In genomic region chr9:72575673-72576072, GRCh38 we compare ENCODE assay signal across 19 cellular contexts. TPM values are rescaled to one million over a fixed set of nuclear protein-coding genes. Genes with fewer than 3 reads are reported as not detected.
DNase-seq lines count a peak whose midpoint lies in the region; ATAC-seq, FAIRE-seq and TF ChIP-seq lines count a peak whose summit lies in the region.
"Had no signal": no experiment of that assay in that cellular context is flagged by ENCODE, and none has a peak within 500 bp of the region (broad histone marks: within the 10 kb centered on the region; RNA-seq: fewer than 3 reads in every experiment).

No MANE protein-coding gene starts in this region.

- H3K4me3 Mint-ChIP-seq in stimulated activated effector memory CD8-positive, alpha-beta T cell treated with anti-CD3 and anti-CD28 coated beads, Interleukin-12 subunit alpha, Interleukin-12 subunit beta, amount 100 ng/mL, for 72 hours = no peak overlapping the region
- H3K4me3 Mint-ChIP-seq: CD8-positive, alpha-beta T cell had no signal

- H3K79me2 ChIP-seq in PC-9 (ENCODE audit: low read depth) = peaks cover 8% of the 10 kb centered on the region; the same call in 1 of the 2 replicates

- ATAC-seq in A549 (no peak), GM18502 (IDR thresholded peaks at IDR 0.05; ENCODE audit: poor library complexity, unreplicated experiment) (no peak)
- peak; percentile 12 for ATAC-seq in stimulated activated effector memory CD8-positive, alpha-beta T cell treated with anti-CD3 and anti-CD28 coated beads, Interleukin-12 subunit alpha, Interleukin-12 subunit beta, amount 100 ng/mL, for 72 hours
- ATAC-seq: CD8-positive, alpha-beta T cell had no signal

- peaks cover 26% of the 10 kb centered on the region for H3K4me1 Mint-ChIP-seq in stimulated activated effector memory CD8-positive, alpha-beta T cell treated with anti-CD3 and anti-CD28 coated beads, Interleukin-12 subunit alpha, Interleukin-12 subunit beta, amount 100 ng/mL, for 72 hours

- no peak overlapping the region for H3K27ac Mint-ChIP-seq in stimulated activated effector memory CD8-positive, alpha-beta T cell treated with anti-CD3 and anti-CD28 coated beads, Interleukin-12 subunit alpha, Interleukin-12 subunit beta, amount 100 ng/mL, for 72 hours
- H3K27ac Mint-ChIP-seq: CD8-positive, alpha-beta T cell had no signal

- FAIRE-seq in A549 (lab: Jason Lieb, UNC) = no peak
- FAIRE-seq: H54 had no signal

- H3K4me3 ChIP-seq in A549 (no peak overlapping the region), PC-9 (no peak overlapping the region)
- H3K4me3 ChIP-seq: MG63, Peyer's patch had no signal

- 84% methylated on average over 1 of the region's 1 CpG for WGBS in A549 (ENCODE audit: missing lambda C conversion rate)

- no peaks in the 10 kb centered on the region for H3K9me2 ChIP-seq in PC-9 (ENCODE audit: insufficient read depth)

- TF ChIP-seq EP300 in A549 (IDR thresholded peaks at IDR 0.05) = no peak

- no peaks in the 10 kb centered on the region for H3K27me3 ChIP-seq in PC-9 (ENCODE audit: insufficient read depth, low read depth)
- H3K27me3 ChIP-seq: MG63, Peyer's patch had no signal

- H3K27ac ChIP-seq in A549 (peak overlapping the region; percentile 12 to 89; a peak in 4 of 6 replicates), PC-9 (peak overlapping the region; percentile 95)
- H3K27ac ChIP-seq: KMS-11, Peyer's patch had no signal

- no peak for TF ChIP-seq RAD21 in A549 (conservative IDR thresholded peaks at IDR 0.05 in 1 of 2, IDR thresholded peaks at IDR 0.05 in 1 of 2)

- POLR2A ChIA-PET in A549 (lab: Yijun Ruan, JAX) (interaction anchor here (6.0 kb wide), 1 partner anchor 212 kb away, joined by 79 read pairs; the partner anchor contains the start of gene ZFAND5), PC-9 (lab: Charles Lee; ENCODE audit: unreplicated experiment) (interaction anchor here (0.7 kb wide), 1 partner anchor 214 kb away, joined by 3 read pairs; no protein-coding TSS in a partner anchor)

- no peaks in the 10 kb centered on the region for H3K9me3 Mint-ChIP-seq in stimulated activated effector memory CD8-positive, alpha-beta T cell treated with anti-CD3 and anti-CD28 coated beads, Interleukin-12 subunit alpha, Interleukin-12 subunit beta, amount 100 ng/mL, for 72 hours
- H3K9me3 Mint-ChIP-seq: CD8-positive, alpha-beta T cell had no signal

- no peak for TF ChIP-seq POLR2A in A549 (IDR thresholded peaks at IDR 0.05; ENCODE audit: low read length)

- peaks cover 43% of the 10 kb centered on the region for H3K4me1 ChIP-seq in A549
- H3K4me1 ChIP-seq in PC-9 (replicated peaks; ENCODE audit: insufficient read depth) = peaks cover 78% of the 10 kb centered on the region

- H3K4me2 ChIP-seq in A549 (no peak overlapping the region), PC-9 (peak overlapping the region; percentile 75)
- H3K4me2 ChIP-seq: KMS-11 had no signal

- H3K9me3 ChIP-seq in A549 = no peaks in the 10 kb centered on the region
- no peaks in the 10 kb centered on the region for H3K9me3 ChIP-seq in PC-9 (ENCODE audit: insufficient read depth, low read depth)
- H3K9me3 ChIP-seq: MG63, Peyer's patch had no signal

- TF ChIP-seq CTCF in A549 (IDR thresholded peaks at IDR 0.05) (no peak), PC-9 (conservative IDR thresholded peaks at IDR 0.05) (no peak)

- no peaks in the 10 kb centered on the region for H3K36me3 ChIP-seq in PC-9 (ENCODE audit: low read depth)
- H3K36me3 ChIP-seq: MG63, Peyer's patch had no signal

- intact Hi-C loops in PC-9 (cut with micrococcal nuclease; ENCODE audit: unreplicated experiment) = loop anchor here (5.0 to 10.0 kb wide), 5 partner anchors 98 to 602 kb away; partner anchors contain the start of gene GDA

- DNase-seq in A549 (ENCODE audit: low read depth in 1 of 2, low spot score in 1 of 2) (no peak), PC-9 (no peak), fibroblast of gingiva (ENCODE audit: low read depth) (peak; percentile 23), NCI-H446 (lab: John Stamatoyannopoulos, UW) (no peak), SHP77 (lab: John Stamatoyannopoulos, UW) (no peak), NCI-H524 (lab: John Stamatoyannopoulos, UW) (no peak)
- DNase-seq in stimulated activated effector memory CD8-positive, alpha-beta T cell treated with anti-CD3 and anti-CD28 coated beads, Interleukin-12 subunit alpha, Interleukin-12 subunit beta, amount 100 ng/mL, for 72 hours (ENCODE audit: low spot score in 2 of 2) = no peak
- DNase-seq: CD8-positive, alpha-beta T cell; DND-41; GDM1; NCI-H1105 treated with DMSO at 0.1 percent for 48 hours; NCI-H187; NCI-H748 treated with DMSO at 0.1 percent for 48 hours; Peyer's patch; Right ventricle myocardium superior had no signal

- no peak overlapping the region for H2AFZ ChIP-seq in PC-9

- CTCF ChIA-PET in A549 (lab: Yijun Ruan, JAX) (interaction anchor here (0.6 to 2.5 kb wide), 9 partner anchors 10 to 283 kb away, joined by 3 to 10 read pairs (median 6); partner anchors contain the start of gene ZFAND5), PC-9 (lab: Charles Lee) (no interaction called here)

- no TSS peak for BruUV-seq in PC-9 (replicated peaks; lab: Mats Ljungman, UMichigan)

- H3K36me3 Mint-ChIP-seq in stimulated activated effector memory CD8-positive, alpha-beta T cell treated with anti-CD3 and anti-CD28 coated beads, Interleukin-12 subunit alpha, Interleukin-12 subunit beta, amount 100 ng/mL, for 72 hours = no peaks in the 10 kb centered on the region
- H3K36me3 Mint-ChIP-seq: CD8-positive, alpha-beta T cell had no signal

- no peaks in the 10 kb centered on the region for H4K20me1 ChIP-seq in PC-9 (ENCODE audit: insufficient read depth)

- peaks cover 52% of the 10 kb centered on the region for H3F3A ChIP-seq in PC-9 (ENCODE audit: insufficient read depth, low read depth)

TF ChIP-seq in A549, 52 proteins besides CTCF, POLR2A, EP300 and RAD21:
- TF ChIP-seq CEBPB (IDR thresholded peaks at IDR 0.05) (no peak), HEYL (CRISPR knock-in tag; IDR thresholded peaks at IDR 0.05) (no peak), USF2 (IDR thresholded peaks at IDR 0.05) (no peak), RNF2 (IDR thresholded peaks at IDR 0.05; ENCODE audit: borderline replicate concordance, low read depth) (no peak), MAX (IDR thresholded peaks at IDR 0.05) (no peak), ZC3H11A (IDR thresholded peaks at IDR 0.05) (no peak), CHD2 (IDR thresholded peaks at IDR 0.05; ENCODE audit: low read length, partially characterized antibody) (no peak), ZFP36 (IDR thresholded peaks at IDR 0.05; ENCODE audit: borderline replicate concordance, partially characterized antibody) (no peak), FOSB (CRISPR knock-in tag; IDR thresholded peaks at IDR 0.05) (no peak), CBX8 (IDR thresholded peaks at IDR 0.05) (no peak), RCOR1 (IDR thresholded peaks at IDR 0.05; ENCODE audit: low read depth, low read length) (no peak), HDAC2 (IDR thresholded peaks at IDR 0.05) (no peak), E2F6 (IDR thresholded peaks at IDR 0.05; ENCODE audit: borderline replicate concordance, low read depth) (no peak), ZSCAN20 (CRISPR knock-in tag; IDR thresholded peaks at IDR 0.05) (no peak), SREBF2 (IDR thresholded peaks at IDR 0.05) (no peak), POLR2AphosphoS2 (conservative IDR thresholded peaks at IDR 0.05; ENCODE audit: low read length) (no peak), CHD4 (IDR thresholded peaks at IDR 0.05; ENCODE audit: borderline replicate concordance) (no peak)

RNA-seq across cellular contexts. Expression of gene TMC1, which starts 54.3 kb away (rescaled TPM):
- 0.12 and 0.29 TPM in 2 replicates for polyA plus RNA-seq in A549 (2011; rRNA removed)
- 0.01 and 0.03 TPM in 2 replicates for polyA plus RNA-seq in A549 (2012; cell fraction: cytosol; rRNA removed)
- 0.04 TPM in 1 of 2 replicates, not detected in the other for polyA plus RNA-seq in A549 (2012; cell fraction: nucleus; rRNA removed)
- polyA plus RNA-seq in A549 (2017; fragmentation: RNase III; extraction: RNeasy Plus Mini Kit Qiagen cat#74134 plus additional on column Dnase treatment) = 0.01 to 0.18 TPM (median 0.17 TPM) in 3 replicates
- polyA minus RNA-seq in A549 (2011; rRNA and poly(A)+ RNA removed) = 0.12 and 0.49 TPM in 2 replicates
- total RNA-seq in PC-9 (2021) = 5.5 and 9.0 TPM in 2 replicates
- total RNA-seq: CD8-positive, alpha-beta T cell; Peyer's patch; Right ventricle myocardium superior had no signal
